8 cellular contexts compared by ENCODE assay signal in genomic region chr17:28712037-28712704, GRCh38. TPM values are rescaled to one million over a fixed set of nuclear protein-coding genes. Genes with fewer than 3 reads are reported as not detected.
DNase-seq lines count a peak whose midpoint lies in the region; ATAC-seq, FAIRE-seq and TF ChIP-seq lines count a peak whose summit lies in the region.

No MANE protein-coding gene starts in this region.

- H3K4me1 ChIP-seq in OCI-LY7 (ENCODE audit: insufficient read depth, low read length, poor library complexity, severe bottlenecking) (peaks cover 27% of the 10 kb centered on the region), iPS-20b (ENCODE audit: insufficient read depth, low read length) (peaks cover 18% of the 10 kb centered on the region)

- H3K36me3 Mint-ChIP-seq in activated naive CD4-positive, alpha-beta T cell treated with anti-CD3 and anti-CD28 coated beads, Interleukin-2, amount 50 U/mL, for 72 hours: peaks cover 0 to 4% of the 10 kb centered on the region in 2 donors

- peak overlapping the region; percentile 96 to 98 for H3K27ac Mint-ChIP-seq in activated naive CD4-positive, alpha-beta T cell treated with anti-CD3 and anti-CD28 coated beads, Interleukin-2, amount 50 U/mL, for 72 hours

- no peaks in the 10 kb centered on the region for H3K9me3 ChIP-seq in OCI-LY7 (ENCODE audit: low read length)
- H3K9me3 ChIP-seq in iPS-20b (ENCODE audit: insufficient read depth, low read depth, low read length): no peaks in the 10 kb centered on the region

- peak overlapping the region; percentile 75; the same call in 1 of the 2 replicates for H2AFZ ChIP-seq in OCI-LY7 (ENCODE audit: low read length)

- peak; percentile 31; the same call in 1 of the 2 replicates for TF ChIP-seq CTCF in OCI-LY7 (conservative IDR thresholded peaks at IDR 0.05; ENCODE audit: low read length)

- no peak for FAIRE-seq in urothelium cell line (lab: Jason Lieb, UNC)

- H3K27ac ChIP-seq in OCI-LY7 (ENCODE audit: low read depth, low read length, poor library complexity, severe bottlenecking): no peak overlapping the region
- peak overlapping the region; percentile 79 for H3K27ac ChIP-seq in iPS-20b (ENCODE audit: low read length)

- no peaks in the 10 kb centered on the region for H3K79me2 ChIP-seq in OCI-LY7 (ENCODE audit: insufficient read depth, low read depth, low read length)

- no peaks in the 10 kb centered on the region for H3K9me2 ChIP-seq in OCI-LY7 (ENCODE audit: insufficient read depth, low read length)

- no peaks in the 10 kb centered on the region for H4K20me1 ChIP-seq in OCI-LY7 (ENCODE audit: insufficient read depth, low read length)

- H3K9ac ChIP-seq in iPS-20b (ENCODE audit: low read depth, low read length): peak overlapping the region; percentile 93; the same call in 1 of the 2 replicates

- peak overlapping the region; percentile 68 for H3K4me3 ChIP-seq in OCI-LY7 (ENCODE audit: low read depth, low read length, poor library complexity, severe bottlenecking)
- H3K4me3 ChIP-seq in iPS-20b (ENCODE audit: low read length): peak overlapping the region; percentile 94

- DNase-seq in OCI-LY7 (ENCODE audit: low spot score): peak; percentile 27
- DNase-seq in activated naive CD4-positive, alpha-beta T cell treated with anti-CD3 and anti-CD28 coated beads, Interleukin-2, amount 50 U/mL, for 72 hours (ENCODE audit: low spot score in 2 of 2): peak; percentile 64 to 72
- DNase-seq in stimulated activated CD4-positive, alpha-beta T cell treated with anti-CD3 and anti-CD28 coated beads, Interleukin-4, amount 100 ng/mL, for 1 hour: peak; percentile 72
- no peak for DNase-seq in HPDE6-E6E7 (ENCODE audit: extremely low spot score)
- DNase-seq in urothelium cell line (ENCODE audit: low spot score): no peak

- POLR2A ChIA-PET in OCI-LY7 (lab: Charles Lee): interaction anchor here (0.7 to 1.4 kb wide), 5 partner anchors 15 to 141 kb away, joined by 3 to 11 read pairs (median 3); partner anchors contain the start of genes PIGS, SDF2 and SUPT6H

- intact Hi-C loops in OCI-LY7 (cut with micrococcal nuclease; ENCODE audit: unreplicated experiment): no loop called here

- H3K9me3 Mint-ChIP-seq in activated naive CD4-positive, alpha-beta T cell treated with anti-CD3 and anti-CD28 coated beads, Interleukin-2, amount 50 U/mL, for 72 hours: no peaks in the 10 kb centered on the region

- ATAC-seq in GM19438 (IDR thresholded peaks at IDR 0.05; ENCODE audit: low read depth, unreplicated experiment) (peak; percentile 31), GM18868 (IDR thresholded peaks at IDR 0.05; ENCODE audit: unreplicated experiment) (no peak)
- ATAC-seq in activated naive CD4-positive, alpha-beta T cell treated with anti-CD3 and anti-CD28 coated beads, Interleukin-2, amount 50 U/mL, for 72 hours: peak; percentile 43 to 55

- H3K36me3 ChIP-seq in OCI-LY7 (ENCODE audit: insufficient read depth, low read length) (no peaks in the 10 kb centered on the region), iPS-20b (ENCODE audit: insufficient read depth, low read depth, low read length) (peaks cover 31% of the 10 kb centered on the region)

- no TSS peak for BruUV-seq in OCI-LY7 (replicated peaks; lab: Mats Ljungman, UMichigan)

- no peaks in the 10 kb centered on the region for H3K27me3 ChIP-seq in iPS-20b (ENCODE audit: insufficient read depth, low read length)

- CTCF ChIA-PET in OCI-LY7 (lab: Charles Lee; ENCODE audit: unreplicated experiment): no interaction called here

- H3K4me2 ChIP-seq in OCI-LY7 (ENCODE audit: low read length): peak overlapping the region; percentile 79

RNA-seq across cellular contexts. Expression of gene PROCA1, which starts 0.5 kb away (rescaled TPM):
- 4.5 and 11.3 TPM in 2 replicates for total RNA-seq in OCI-LY7 (2014; rRNA removed; shearing (Covaris generic))
- 4.6 and 5.9 TPM in 2 replicates for total RNA-seq in OCI-LY7 (2022)
- 1 to 10 TPM; 5.7 to 6.4 TPM for total RNA-seq in activated naive CD4-positive, alpha-beta T cell treated with anti-CD3 and anti-CD28 coated beads, Interleukin-2, amount 50 U/mL, for 72 hours

RNA-seq across cellular contexts. Expression of gene RAB34, which starts 5.5 kb away (rescaled TPM):
- total RNA-seq in OCI-LY7 (2014; rRNA removed; shearing (Covaris generic)): 0.22 TPM in 1 of 2 replicates, not detected in the other
- 0.46 and 0.99 TPM in 2 replicates for total RNA-seq in OCI-LY7 (2022)
- total RNA-seq in activated naive CD4-positive, alpha-beta T cell treated with anti-CD3 and anti-CD28 coated beads, Interleukin-2, amount 50 U/mL, for 72 hours: 10 to 100 TPM; 20.5 to 46.4 TPM

RNA-seq across cellular contexts. Expression of gene RPL23A, which starts 7.6 kb away (rescaled TPM):
- 930 and 1,152 TPM in 2 replicates for total RNA-seq in OCI-LY7 (2014; rRNA removed; shearing (Covaris generic))
- total RNA-seq in OCI-LY7 (2022): 2,557 and 2,633 TPM in 2 replicates
- 1,000 to 10,000 TPM; 2,221 to 2,736 TPM for total RNA-seq in activated naive CD4-positive, alpha-beta T cell treated with anti-CD3 and anti-CD28 coated beads, Interleukin-2, amount 50 U/mL, for 72 hours

RNA-seq across cellular contexts. Expression of gene TLCD1, which starts 13.9 kb away (rescaled TPM):
- total RNA-seq in OCI-LY7 (2014; rRNA removed; shearing (Covaris generic)): 0.28 and 1.6 TPM in 2 replicates
- total RNA-seq in OCI-LY7 (2022): 2.5 and 3.4 TPM in 2 replicates
- total RNA-seq in activated naive CD4-positive, alpha-beta T cell treated with anti-CD3 and anti-CD28 coated beads, Interleukin-2, amount 50 U/mL, for 72 hours: 10 to 100 TPM in 1 of 2 donors, 1 to 10 TPM in 1; 4.4 to 10.2 TPM

RNA-seq across cellular contexts. Expression of gene NEK8, which starts 16.4 kb away (rescaled TPM):
- 12.2 and 17.0 TPM in 2 replicates for total RNA-seq in OCI-LY7 (2014; rRNA removed; shearing (Covaris generic))
- total RNA-seq in OCI-LY7 (2022): 14.0 and 15.1 TPM in 2 replicates
- 1 to 10 TPM; 5.3 to 6.4 TPM for total RNA-seq in activated naive CD4-positive, alpha-beta T cell treated with anti-CD3 and anti-CD28 coated beads, Interleukin-2, amount 50 U/mL, for 72 hours

Comparison
In these comparisons a context has a peak if more than half of its experiments do, and no peak if none do; other contexts are left out.
1. DNase-seq: peak in OCI-LY7 (single experiment), activated naive CD4-positive, alpha-beta T cell treated with anti-CD3 and anti-CD28 coated beads, Interleukin-2, amount 50 U/mL, for 72 hours (2 of 2) and stimulated activated CD4-positive, alpha-beta T cell treated with anti-CD3 and anti-CD28 coated beads, Interleukin-4, amount 100 ng/mL, for 1 hour (single experiment); none in HPDE6-E6E7 (single experiment) and urothelium cell line (single experiment).
2. RNA of gene RAB34, which starts 5.5 kb away (total RNA-seq): 20.5 to 46.4 TPM in activated naive CD4-positive, alpha-beta T cell treated with anti-CD3 and anti-CD28 coated beads, Interleukin-2, amount 50 U/mL, for 72 hours; 0.22 to 0.99 TPM in OCI-LY7; every median in the first group is over 10 times any median in the second.